In genomic region chr2:239441261-239441701, GRCh38 we compare ENCODE assay signal across 13 cellular contexts. TPM values are rescaled to one million over a fixed set of nuclear protein-coding genes. Genes with fewer than 3 reads are reported as not detected.
DNase-seq lines count a peak whose midpoint lies in the region; ATAC-seq and TF ChIP-seq lines count a peak whose summit lies in the region.
"Had no signal": no experiment of that assay in that cellular context is flagged by ENCODE, and none has a peak within 500 bp of the region (broad histone marks: within the 10 kb centered on the region; RNA-seq: fewer than 3 reads in every experiment).

No MANE protein-coding gene starts in this region.

- peak overlapping the region; percentile 1 for H3K9ac ChIP-seq in mucosa of stomach (ENCODE audit: low read length)

- H3K36me3 Mint-ChIP-seq in brain = no peaks in the 10 kb centered on the region

- H3K9me3 Mint-ChIP-seq in brain = peaks cover 7 to 16% (median 13%) of the 10 kb centered on the region in 5 experiments
- H3K9me3 Mint-ChIP-seq: T-helper 1 cell treated with Interleukin-12 subunit alpha and Interleukin-12 subunit beta and Interleukin-4 antibody, amounts not matched to agents 30 μg/mL and 1 μg/mL, for 36 hours had no signal

- no peaks in the 10 kb centered on the region for H3K36me3 ChIP-seq in mucosa of stomach (ENCODE audit: control insufficient read depth, insufficient read depth, low read length)
- H3K36me3 ChIP-seq in aorta (ENCODE audit: control insufficient read depth in 1 of 2, insufficient read depth in 2 of 2, low read length in 1 of 2) = no peaks in the 10 kb centered on the region

- no peak for ATAC-seq in HG02623 (IDR thresholded peaks at IDR 0.05; ENCODE audit: unreplicated experiment)
- ATAC-seq in GM21390 (IDR thresholded peaks at IDR 0.05; ENCODE audit: unreplicated experiment) = no peak
- no peak for ATAC-seq in aorta (ENCODE audit: low FRiP score)
- ATAC-seq: HCT116 had no signal

- peak overlapping the region; percentile 61 to 99 (median 94) for H3K27ac Mint-ChIP-seq in brain
- H3K27ac Mint-ChIP-seq: T-helper 1 cell treated with Interleukin-12 subunit alpha and Interleukin-12 subunit beta and Interleukin-4 antibody, amounts not matched to agents 30 μg/mL and 1 μg/mL, for 36 hours had no signal

- peaks cover 14% of the 10 kb centered on the region for H3K27me3 Mint-ChIP-seq in brain

- TF ChIP-seq CTCF in brain (conservative IDR thresholded peaks at IDR 0.05) (no peak), GM10248 (IDR thresholded peaks at IDR 0.05; ENCODE audit: control extremely low read depth, extremely low read depth, low read depth, missing control alignments) (no peak)

- WGBS in aorta, 2 donors = 32 to 43% methylated on average over 17 of the region's 17 CpGs

- DNase-seq in stimulated activated CD8-positive, alpha-beta memory T cell treated with anti-CD3 and anti-CD28 coated beads, Interleukin-4, amount 100 ng/mL, for 24 hours (ENCODE audit: low read depth) = peak; percentile 12
- DNase-seq in stimulated activated CD8-positive, alpha-beta memory T cell treated with anti-CD3 and anti-CD28 coated beads, Interleukin-4, amount 100 ng/mL, for 48 hours = no peak
- DNase-seq in GM10248 (ENCODE audit: extremely low spot score) (no peak), aorta (no peak)
- DNase-seq: activated effector memory CD4-positive, alpha-beta T cell treated with anti-CD3 and anti-CD28 coated beads, Interleukin-2, amount 50 U/mL, for 16 hours; NCI-H446 had no signal

- H3K4me3 Mint-ChIP-seq in brain = peak overlapping the region; percentile 58 to 78 (median 63)
- H3K4me3 Mint-ChIP-seq: T-helper 1 cell treated with Interleukin-12 subunit alpha and Interleukin-12 subunit beta and Interleukin-4 antibody, amounts not matched to agents 30 μg/mL and 1 μg/mL, for 36 hours had no signal

- H3K4me1 ChIP-seq in mucosa of stomach (ENCODE audit: control insufficient read depth, insufficient read depth, low read length) (peaks cover 8% of the 10 kb centered on the region), aorta (ENCODE audit: control insufficient read depth in 1 of 2, insufficient read depth in 2 of 2, low read length in 2 of 2) (peaks cover 0 to 4% of the 10 kb centered on the region in 2 donors)

- H3K27me3 ChIP-seq in mucosa of stomach (ENCODE audit: control insufficient read depth, insufficient read depth, low read length) (peaks cover 36% of the 10 kb centered on the region), aorta (ENCODE audit: control insufficient read depth in 1 of 2, insufficient read depth in 2 of 2, low read length in 1 of 2) (no peaks in the 10 kb centered on the region)

- no peak overlapping the region for H3K27ac ChIP-seq in aorta (ENCODE audit: low read depth in 1 of 2, low read length in 2 of 2)
- H3K27ac ChIP-seq: HL-60 had no signal

- intact Hi-C loops in aorta (cut with DNase I) = no loop called here

- H3K9me3 ChIP-seq in mucosa of stomach (ENCODE audit: control insufficient read depth, low read length) (no peaks in the 10 kb centered on the region), aorta (ENCODE audit: control insufficient read depth, low read length) (peaks cover 2% of the 10 kb centered on the region)

- peaks cover 62% of the 10 kb centered on the region for H3K4me1 Mint-ChIP-seq in brain

- POLR2A ChIA-PET in GM10248 (lab: Yijun Ruan, JAX) = no interaction called here

- H3K4me3 ChIP-seq in mucosa of stomach (ENCODE audit: low read length) (no peak overlapping the region), aorta (ENCODE audit: low read length in 2 of 2) (no peak overlapping the region)

- CTCF ChIA-PET in GM10248 (lab: Yijun Ruan, JAX) = no interaction called here

RNA-seq across cellular contexts. Expression of gene HDAC4, which starts 40.5 kb away (rescaled TPM):
- polyA plus RNA-seq in brain (ENCODE audit: insufficient read depth, low read depth, low replicate concordance) (8.5 TPM), aorta (1 to 10 TPM; 6.8 to 9.6 TPM)
- 10 to 100 TPM; 50.7 to 75.5 TPM for total RNA-seq in aorta
